ENCODE assay signal across 19 cellular contexts in the genomic region with DNA sequence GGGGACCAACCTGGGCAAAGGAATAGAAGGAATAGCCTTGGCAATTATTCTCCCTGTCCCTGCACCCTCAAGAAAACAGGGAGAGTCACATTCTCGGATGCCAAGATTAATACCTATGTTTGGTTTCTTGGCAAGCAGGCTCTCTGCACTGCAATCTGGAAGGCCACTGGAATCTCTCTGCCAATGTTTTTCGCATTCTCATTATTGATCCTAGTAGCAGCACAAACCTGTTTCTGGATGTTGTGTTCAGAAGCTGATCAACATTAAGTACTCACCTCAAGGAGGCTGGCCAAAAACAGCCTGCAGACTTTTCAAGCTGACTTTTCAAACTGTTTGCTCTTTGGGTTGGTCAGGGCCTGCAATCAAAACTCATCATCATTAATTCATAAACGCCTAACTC.
DNase-seq lines count a peak whose midpoint lies in the region; ATAC-seq and TF ChIP-seq lines count a peak whose summit lies in the region.
"Had no signal": no experiment of that assay in that cellular context is flagged by ENCODE, and none has a peak within 500 bp of the region (broad histone marks: within the 10 kb centered on the region; RNA-seq: fewer than 3 reads in every experiment).

No MANE protein-coding gene starts in this region.

- WGBS in IMR-90 (ENCODE audit: extremely low coverage in 2 of 2, insufficient read length in 1 of 2), 2 experiments, result 88% methylated on average over 3 of the region's 3 CpGs; no CpG with 5 or more reads in 1 of the 2 experiments

- H2BK120ac ChIP-seq in IMR-90 (ENCODE audit: low read depth, low read length), result peak overlapping the region; percentile 39; the same call in 1 of the 2 replicates

- intact Hi-C loops in IMR-90 (cut with micrococcal nuclease), result loop anchor here (2.0 to 5.0 kb wide), 3 partner anchors 55 to 448 kb away; partner anchors contain the start of gene EML6
- intact Hi-C loops in ascending aorta (cut with DNase I), result loop anchor here (2.0 to 10.0 kb wide), 3 partner anchors 73 to 1055 kb away; partner anchors contain the start of genes ACYP2 and EML6

- H3K4me2 ChIP-seq in IMR-90 (ENCODE audit: low read depth, low read length), result no peak overlapping the region
- H3K4me2 ChIP-seq: A549, KMS-11 had no signal

- H4K91ac ChIP-seq in IMR-90 (ENCODE audit: insufficient read depth, low read depth, low read length), result no peak overlapping the region

- H3K9me1 ChIP-seq in IMR-90 (ENCODE audit: insufficient read depth, low read length), result peaks cover 14% of the 10 kb centered on the region

- POLR2A ChIA-PET in IMR-90 (lab: Charles Lee; ENCODE audit: unreplicated experiment), result interaction anchor here (1.1 kb wide), 1 partner anchor 61 kb away, joined by 4 read pairs; no protein-coding TSS in a partner anchor

- TF ChIP-seq POLR2A in IMR-90 (IDR thresholded peaks at IDR 0.05; ENCODE audit: low read depth, low read length), result no peak

- no peak overlapping the region for H3K18ac ChIP-seq in IMR-90 (ENCODE audit: low read depth, low read length)

- CTCF ChIA-PET in IMR-90 (lab: Yijun Ruan, JAX), result interaction anchor here (1.0 to 3.1 kb wide), 2 partner anchors 121 to 130 kb away, joined by 3 to 26 read pairs; partner anchors contain the start of gene RTN4

- H3K4me3 ChIP-seq in IMR-90 (ENCODE audit: insufficient read depth, low read depth, low read length) (no peak overlapping the region), ascending aorta (no peak overlapping the region)
- H3K4me3 ChIP-seq: A549, GM12878 had no signal

- H3K27me3 ChIP-seq in IMR-90 (ENCODE audit: control insufficient read depth, insufficient read depth, low read length), result no peaks in the 10 kb centered on the region
- H3K27me3 ChIP-seq in ascending aorta, result no peaks in the 10 kb centered on the region
- H3K27me3 ChIP-seq in layer of hippocampus (ENCODE audit: control insufficient read depth, insufficient read depth, low read length), result no peaks in the 10 kb centered on the region

- H3K27ac ChIP-seq in IMR-90 (ENCODE audit: insufficient read depth, low read length) (no peak overlapping the region), ascending aorta (peak overlapping the region; percentile 17 to 35), layer of hippocampus (ENCODE audit: low read depth, low read length) (peak overlapping the region; percentile 85), substantia nigra (ENCODE audit: low read depth, low read length, poor library complexity, severe bottlenecking) (peak overlapping the region; percentile 95)
- H3K27ac ChIP-seq: A549, KMS-11 had no signal

- H4K5ac ChIP-seq in IMR-90 (ENCODE audit: low read depth, low read length), result 0 out of 2 replicates have a peak overlapping the region, but pooled peaks have one; percentile 20

- DNase-seq in IMR-90 (no peak), ascending aorta (ENCODE audit: low spot score in 2 of 2) (no peak), substantia nigra (lab: John Stamatoyannopoulos, UW) (no peak), LoVo (ENCODE audit: low spot score) (no peak), dermis blood vessel endothelial cell (no peak)
- DNase-seq: CD4-positive, alpha-beta memory T cell; DMS53; H9; NCI-H1048; NCI-H1436; NCI-H2029 treated with DMSO at 0.1 percent for 48 hours; NCI-H510A; NCI-H748 treated with DMSO at 0.1 percent for 48 hours; Right ventricle myocardium superior had no signal

- peak overlapping the region; percentile 30 for H2BK5ac ChIP-seq in IMR-90 (ENCODE audit: low read depth, low read length, poor library complexity, severe bottlenecking)

- 0 out of 2 replicates have a peak overlapping the region, but pooled peaks have one; percentile 14 for H3K9ac ChIP-seq in IMR-90 (ENCODE audit: low read depth, low read length)
- H3K9ac ChIP-seq: KMS-11 had no signal

- H2AFZ ChIP-seq in IMR-90 (replicated peaks; ENCODE audit: low read length, poor library complexity), result no peak overlapping the region

- peaks cover 18% of the 10 kb centered on the region for H3K4me1 ChIP-seq in IMR-90 (ENCODE audit: control insufficient read depth, insufficient read depth, low read length)
- H3K4me1 ChIP-seq in ascending aorta, result peaks cover 0 to 33% of the 10 kb centered on the region in 2 donors

- H4K20me1 ChIP-seq in IMR-90 (ENCODE audit: insufficient read depth, low read length), result no peaks in the 10 kb centered on the region

- TF ChIP-seq CTCF in IMR-90 (conservative IDR thresholded peaks at IDR 0.05; ENCODE audit: low read depth, low read length), result no peak
- TF ChIP-seq CTCF in ascending aorta (IDR thresholded peaks at IDR 0.05), result no peak

- no peaks in the 10 kb centered on the region for H3K36me3 ChIP-seq in IMR-90 (ENCODE audit: control insufficient read depth, insufficient read depth, low read length)
- H3K36me3 ChIP-seq in ascending aorta, result no peaks in the 10 kb centered on the region

- BruUV-seq in IMR-90 (replicated peaks; lab: Mats Ljungman, UMichigan), result no TSS peak

- H3K4ac ChIP-seq in IMR-90 (ENCODE audit: low read depth, low read length), result peak overlapping the region; percentile 36; the same call in 1 of the 2 replicates

- dilution Hi-C loops in IMR-90 (cut with HindIII; ENCODE audit: low sequenced_read_pairs, unreplicated experiment), result loop anchor here (25.0 kb wide), 1 partner anchor 158 kb away; no protein-coding TSS in a partner anchor

- peak overlapping the region; percentile 44; the same call in 1 of the 2 replicates for H3K14ac ChIP-seq in IMR-90 (replicated peaks; ENCODE audit: low read depth, low read length)

- ATAC-seq in IMR-90 (ENCODE audit: low read depth), result no peak
- ATAC-seq in HG03045 (IDR thresholded peaks at IDR 0.05; ENCODE audit: unreplicated experiment), result no peak
- ATAC-seq: A549, GM12878 had no signal

- H2AK9ac ChIP-seq in IMR-90 (replicated peaks; ENCODE audit: low read depth, low read length, poor library complexity), result peak overlapping the region; percentile 18

- H2AK5ac ChIP-seq in IMR-90 (ENCODE audit: low read depth, low read length), result peak overlapping the region; percentile 62

- H4K8ac ChIP-seq in IMR-90 (ENCODE audit: low read depth in 2 of 2, low read length in 2 of 2), result no peak overlapping the region

- peak overlapping the region; percentile 42; the same call in 1 of the 3 replicates for H2BK15ac ChIP-seq in IMR-90 (ENCODE audit: low read depth, low read length)

- no peak for TF ChIP-seq RAD21 in IMR-90 (IDR thresholded peaks at IDR 0.05; ENCODE audit: low read length)

- in situ Hi-C loops in IMR-90 (cut with MboI; ENCODE audit: low sequenced_read_pairs), result loop anchor here (5.0 kb wide), 2 partner anchors 123 to 263 kb away; no protein-coding TSS in a partner anchor

- H3K9me3 ChIP-seq in IMR-90 (ENCODE audit: control insufficient read depth, insufficient read depth, low read length), result no peaks in the 10 kb centered on the region
- no peaks in the 10 kb centered on the region for H3K9me3 ChIP-seq in ascending aorta
- H3K9me3 ChIP-seq: A549 had no signal

- H2BK20ac ChIP-seq in IMR-90 (ENCODE audit: low read depth, low read length), result peak overlapping the region; percentile 41; the same call in 1 of the 2 replicates

- H3K79me1 ChIP-seq in IMR-90 (ENCODE audit: low read depth in 1 of 2, low read length in 2 of 2), result peaks cover 17 to 52% of the 10 kb centered on the region in 2 experiments

- peak overlapping the region; percentile 37; the same call in 1 of the 2 replicates for H3K23ac ChIP-seq in IMR-90 (ENCODE audit: low read depth, low read length)

- H3K56ac ChIP-seq in IMR-90 (ENCODE audit: extremely low read depth, insufficient read depth, low read length), result no peak overlapping the region; the same call in 1 of the 2 replicates

TF ChIP-seq in IMR-90, 13 proteins besides CTCF, POLR2A, EP300 and RAD21:
- TF ChIP-seq RCOR1 (IDR thresholded peaks at IDR 0.05; ENCODE audit: insufficient replicate concordance, low read length) (no peak), FOS (IDR thresholded peaks at IDR 0.05; ENCODE audit: low read depth, low read length) (no peak), SMC3 (IDR thresholded peaks at IDR 0.05; ENCODE audit: low read depth, low read length) (no peak), RFX5 (IDR thresholded peaks at IDR 0.05; ENCODE audit: low read depth, low read length) (no peak), USF2 (IDR thresholded peaks at IDR 0.05; ENCODE audit: low read depth, low read length) (no peak), MAFK (IDR thresholded peaks at IDR 0.05; ENCODE audit: low read depth, low read length) (no peak), MXI1 (IDR thresholded peaks at IDR 0.05; ENCODE audit: borderline replicate concordance, low read depth, low read length) (no peak), NFE2L2 (IDR thresholded peaks at IDR 0.05; ENCODE audit: low read depth, low read length) (no peak), CEBPB (IDR thresholded peaks at IDR 0.05; ENCODE audit: low read depth, low read length) (no peak), BHLHE40 (IDR thresholded peaks at IDR 0.05; ENCODE audit: low read depth, low read length) (no peak), MAZ (IDR thresholded peaks at IDR 0.05; ENCODE audit: borderline replicate concordance, low read depth, low read length) (no peak), CHD1 (IDR thresholded peaks at IDR 0.05; ENCODE audit: low read depth, low read length) (no peak)
- TF ChIP-seq, protein P1, sequence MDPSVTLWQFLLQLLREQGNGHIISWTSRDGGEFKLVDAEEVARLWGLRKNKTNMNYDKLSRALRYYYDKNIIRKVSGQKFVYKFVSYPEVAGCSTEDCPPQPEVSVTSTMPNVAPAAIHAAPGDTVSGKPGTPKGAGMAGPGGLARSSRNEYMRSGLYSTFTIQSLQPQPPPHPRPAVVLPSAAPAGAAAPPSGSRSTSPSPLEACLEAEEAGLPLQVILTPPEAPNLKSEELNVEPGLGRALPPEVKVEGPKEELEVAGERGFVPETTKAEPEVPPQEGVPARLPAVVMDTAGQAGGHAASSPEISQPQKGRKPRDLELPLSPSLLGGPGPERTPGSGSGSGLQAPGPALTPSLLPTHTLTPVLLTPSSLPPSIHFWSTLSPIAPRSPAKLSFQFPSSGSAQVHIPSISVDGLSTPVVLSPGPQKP (IDR thresholded peaks at IDR 0.05; ENCODE audit: borderline replicate concordance, low read depth, low read length), result no peak
